In genomic region chr4:139214039-139214534, GRCh38 we compare ENCODE assay signal across 9 cellular contexts. TPM values are rescaled to one million over a fixed set of nuclear protein-coding genes. Genes with fewer than 3 reads are reported as not detected.
DNase-seq lines count a peak whose midpoint lies in the region; ATAC-seq and TF ChIP-seq lines count a peak whose summit lies in the region.
"Had no signal": no experiment of that assay in that cellular context is flagged by ENCODE, and none has a peak within 500 bp of the region (broad histone marks: within the 10 kb centered on the region; RNA-seq: fewer than 3 reads in every experiment).

No MANE protein-coding gene starts in this region.

- H3K4ac ChIP-seq in neuronal stem cell (ENCODE audit: low read length) = no peak overlapping the region

- H3K27me3 ChIP-seq in neuronal stem cell (ENCODE audit: control insufficient read depth in 3 of 3, insufficient read depth in 3 of 3, low read depth in 1 of 3, low read length in 3 of 3) = no peaks in the 10 kb centered on the region

- no peak overlapping the region for H3K27ac Mint-ChIP-seq in activated CD8-positive, alpha-beta T cell treated with anti-CD3 and anti-CD28 coated beads for 36 hours

- no peak overlapping the region for H3K4me3 ChIP-seq in neuronal stem cell (ENCODE audit: low read length in 2 of 2)

- H3K4me1 ChIP-seq in neuronal stem cell (ENCODE audit: control insufficient read depth in 2 of 2, insufficient read depth in 1 of 2, low read depth in 1 of 2, low read length in 2 of 2) = peaks cover 0 to 2% of the 10 kb centered on the region in 2 donors

- no peaks in the 10 kb centered on the region for H3K27me3 Mint-ChIP-seq in activated CD8-positive, alpha-beta T cell treated with anti-CD3 and anti-CD28 coated beads for 36 hours

- no peak overlapping the region for H2BK5ac ChIP-seq in neuronal stem cell (ENCODE audit: low read length)

- no peak for TF ChIP-seq CTCF in activated CD8-positive, alpha-beta T cell treated with anti-CD3 and anti-CD28 coated beads for 36 hours (IDR thresholded peaks at IDR 0.05)

- intact Hi-C loops in left ventricle myocardium superior (cut with micrococcal nuclease) = no loop called here
- intact Hi-C loops in activated CD8-positive, alpha-beta T cell treated with anti-CD3 and anti-CD28 coated beads for 36 hours (cut with micrococcal nuclease) = no loop called here

- H3K4me1 Mint-ChIP-seq in activated CD8-positive, alpha-beta T cell treated with anti-CD3 and anti-CD28 coated beads for 36 hours (ENCODE audit: low read depth) = no peaks in the 10 kb centered on the region

- DNase-seq in NCI-H82 (lab: John Stamatoyannopoulos, UW) = peak; percentile 75
- DNase-seq in NCI-H82 treated with DMSO at 0.1 percent for 48 hours (lab: John Stamatoyannopoulos, UW; ENCODE audit: unreplicated experiment) = no peak
- DNase-seq in NCI-H2227 (lab: John Stamatoyannopoulos, UW; ENCODE audit: unreplicated experiment) = peak; percentile 49
- DNase-seq in left ventricle myocardium superior = peak; percentile 50
- DNase-seq in LoVo (ENCODE audit: low spot score) = no peak
- DNase-seq in activated CD8-positive, alpha-beta T cell treated with anti-CD3 and anti-CD28 coated beads for 36 hours = no peak
- DNase-seq in neuronal stem cell (ENCODE audit: low spot score) = no peak

- ATAC-seq in HG02973 (IDR thresholded peaks at IDR 0.05; ENCODE audit: unreplicated experiment) (peak; percentile 97), left ventricle myocardium superior (peak; percentile 92)
- no peak for ATAC-seq in activated CD8-positive, alpha-beta T cell treated with anti-CD3 and anti-CD28 coated beads for 36 hours

- no peak overlapping the region for H3K4me2 ChIP-seq in neuronal stem cell (ENCODE audit: insufficient read depth, low read length, poor library complexity, severe bottlenecking)

- no peak overlapping the region for H3K23ac ChIP-seq in neuronal stem cell (ENCODE audit: low read depth, low read length, poor library complexity)

- H4K8ac ChIP-seq in neuronal stem cell (ENCODE audit: low read depth, low read length) = no peak overlapping the region

- no peaks in the 10 kb centered on the region for H3K9me3 Mint-ChIP-seq in activated CD8-positive, alpha-beta T cell treated with anti-CD3 and anti-CD28 coated beads for 36 hours

- H2BK15ac ChIP-seq in neuronal stem cell (ENCODE audit: low read length) = no peak overlapping the region

- H4K91ac ChIP-seq in neuronal stem cell (ENCODE audit: low read depth, low read length, poor library complexity) = no peak overlapping the region

- H3K79me1 ChIP-seq in neuronal stem cell (ENCODE audit: low read depth, low read length) = no peaks in the 10 kb centered on the region

- H3K36me3 ChIP-seq in neuronal stem cell (replicated peaks in 1 of 2; ENCODE audit: control insufficient read depth in 2 of 2, insufficient read depth in 2 of 2, low read length in 2 of 2) = no peaks in the 10 kb centered on the region

- H3K4me3 Mint-ChIP-seq in activated CD8-positive, alpha-beta T cell treated with anti-CD3 and anti-CD28 coated beads for 36 hours = no peak overlapping the region

- no peak overlapping the region for H3K27ac ChIP-seq in neuronal stem cell (replicated peaks; ENCODE audit: low read length)
- H3K27ac ChIP-seq: VCaP had no signal

- no peak overlapping the region for H2BK12ac ChIP-seq in neuronal stem cell (ENCODE audit: low read length)

- CTCF ChIA-PET in activated CD8-positive, alpha-beta T cell treated with anti-CD3 and anti-CD28 coated beads for 36 hours (lab: Charles Lee) = no interaction called here

- no CpG with 5 or more reads among the region's 7 CpGs for WGBS in neuronal stem cell (ENCODE audit: extremely low coverage in 2 of 2, insufficient read length in 2 of 2, insufficient replicate concordance in 1 of 2), 2 donors

- no peaks in the 10 kb centered on the region for H3K9me3 ChIP-seq in neuronal stem cell (replicated peaks in 1 of 2; ENCODE audit: control insufficient read depth in 2 of 2, insufficient read depth in 1 of 2, low read depth in 1 of 2, low read length in 2 of 2)

- H2AK5ac ChIP-seq in neuronal stem cell (ENCODE audit: low read depth, low read length) = no peak overlapping the region

- POLR2A ChIA-PET in activated CD8-positive, alpha-beta T cell treated with anti-CD3 and anti-CD28 coated beads for 36 hours (lab: Charles Lee) = no interaction called here

- H3K36me3 Mint-ChIP-seq in activated CD8-positive, alpha-beta T cell treated with anti-CD3 and anti-CD28 coated beads for 36 hours (ENCODE audit: low read depth) = no peaks in the 10 kb centered on the region

- no peak overlapping the region for H3K18ac ChIP-seq in neuronal stem cell (ENCODE audit: low read length)

- H3K14ac ChIP-seq in neuronal stem cell (ENCODE audit: low read length) = no peak overlapping the region

- H3K9ac ChIP-seq in neuronal stem cell (ENCODE audit: low read depth, low read length, poor library complexity) = no peak overlapping the region

- H2BK120ac ChIP-seq in neuronal stem cell (ENCODE audit: low read depth, low read length) = no peak overlapping the region

- H2AFZ ChIP-seq in neuronal stem cell (ENCODE audit: low read length) = no peak overlapping the region

RNA-seq across cellular contexts. Expression of gene ELF2, which starts 37.1 kb away (rescaled TPM):
- total RNA-seq in left ventricle myocardium superior = 44.7 TPM
- total RNA-seq in activated CD8-positive, alpha-beta T cell treated with anti-CD3 and anti-CD28 coated beads for 36 hours = 10 to 100 TPM; 20.1 to 20.4 TPM
- 22.2 TPM for polyA plus RNA-seq in neuronal stem cell (2013, experiment 1 of 2)
- polyA plus RNA-seq in neuronal stem cell (2013, experiment 2 of 2) = 22.4 TPM

Comparison
In these comparisons a context has a peak if more than half of its experiments do, and no peak if none do; other contexts are left out.
1. DNase-seq: peak in NCI-H82 (single experiment), NCI-H2227 (single experiment) and left ventricle myocardium superior (single experiment); none in NCI-H82 treated with DMSO at 0.1 percent for 48 hours (single experiment), LoVo (single experiment), activated CD8-positive, alpha-beta T cell treated with anti-CD3 and anti-CD28 coated beads for 36 hours (single experiment) and neuronal stem cell (single experiment).